ENCODE assay signal across 3 cellular contexts in the genomic region with DNA sequence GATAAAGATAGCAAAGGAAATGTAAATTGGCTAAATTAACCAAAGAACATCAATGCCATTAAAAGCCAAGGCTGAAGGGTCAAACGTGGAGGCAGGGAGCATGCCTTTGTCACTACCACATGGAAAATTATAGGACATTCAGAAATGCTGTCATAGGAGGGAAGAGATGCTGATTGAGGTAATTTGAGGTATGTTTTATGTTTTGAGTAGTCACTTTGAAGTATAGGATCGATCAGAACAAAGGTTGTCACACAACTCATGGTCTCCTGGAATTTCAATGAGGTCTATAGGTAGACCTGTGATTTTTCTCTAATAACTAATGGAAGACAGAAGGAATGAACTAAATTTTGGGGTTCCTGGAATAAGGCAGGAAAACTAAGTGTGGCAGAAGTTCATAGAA.
TF ChIP-seq lines count a peak whose summit lies in the region.

No MANE protein-coding gene starts in this region.

TF ChIP-seq in A549, 52 proteins besides CTCF, POLR2A, EP300 and RAD21:
- TF ChIP-seq CHD4 (IDR thresholded peaks at IDR 0.05; ENCODE audit: borderline replicate concordance) (no peak), NPAS2 (CRISPR knock-in tag; IDR thresholded peaks at IDR 0.05; ENCODE audit: borderline replicate concordance) (no peak), MAFK (IDR thresholded peaks at IDR 0.05; ENCODE audit: partially characterized antibody) (peak; percentile 10)

TF ChIP-seq in IMR-90, 13 proteins besides CTCF, POLR2A, EP300 and RAD21:
- no peak for TF ChIP-seq SMC3 (IDR thresholded peaks at IDR 0.05; ENCODE audit: low read depth, low read length)
- no peak for TF ChIP-seq MXI1 (IDR thresholded peaks at IDR 0.05; ENCODE audit: borderline replicate concordance, low read depth, low read length)
- TF ChIP-seq RCOR1 (IDR thresholded peaks at IDR 0.05; ENCODE audit: insufficient replicate concordance, low read length) = no peak
- TF ChIP-seq CEBPB (IDR thresholded peaks at IDR 0.05; ENCODE audit: low read depth, low read length) = no peak
- no peak for TF ChIP-seq CHD1 (IDR thresholded peaks at IDR 0.05; ENCODE audit: low read depth, low read length)
- no peak for TF ChIP-seq NFE2L2 (IDR thresholded peaks at IDR 0.05; ENCODE audit: low read depth, low read length)
- TF ChIP-seq MAFK (IDR thresholded peaks at IDR 0.05; ENCODE audit: low read depth, low read length) = no peak
- TF ChIP-seq ELK1 (IDR thresholded peaks at IDR 0.05; ENCODE audit: borderline replicate concordance, low read depth, low read length) = no peak
- no peak for TF ChIP-seq USF2 (IDR thresholded peaks at IDR 0.05; ENCODE audit: low read depth, low read length)
- TF ChIP-seq BHLHE40 (IDR thresholded peaks at IDR 0.05; ENCODE audit: low read depth, low read length) = no peak
- TF ChIP-seq MAZ (IDR thresholded peaks at IDR 0.05; ENCODE audit: borderline replicate concordance, low read depth, low read length) = no peak
- TF ChIP-seq RFX5 (IDR thresholded peaks at IDR 0.05; ENCODE audit: low read depth, low read length) = no peak
- no peak for TF ChIP-seq FOS (IDR thresholded peaks at IDR 0.05; ENCODE audit: low read depth, low read length)

TF ChIP-seq in WTC11, 78 proteins besides CTCF, POLR2A, EP300 and RAD21:
- TF ChIP-seq ZNF396 (CRISPR knock-in tag; IDR thresholded peaks at IDR 0.05; ENCODE audit: borderline replicate concordance) (no peak), GTF2I (CRISPR knock-in tag; conservative IDR thresholded peaks at IDR 0.05) (no peak), IRF1 (CRISPR knock-in tag; IDR thresholded peaks at IDR 0.05) (no peak), EMX1 (CRISPR knock-in tag; IDR thresholded peaks at IDR 0.05) (no peak), NFATC4 (CRISPR knock-in tag; IDR thresholded peaks at IDR 0.05) (no peak), NR1H2 (CRISPR knock-in tag; IDR thresholded peaks at IDR 0.05) (no peak), ZNF425 (CRISPR knock-in tag; conservative IDR thresholded peaks at IDR 0.05) (no peak), OVOL2 (CRISPR knock-in tag; IDR thresholded peaks at IDR 0.05; ENCODE audit: borderline replicate concordance) (no peak), GRHL2 (CRISPR knock-in tag; IDR thresholded peaks at IDR 0.05; ENCODE audit: insufficient replicate concordance, severe bottlenecking) (no peak), NFE2L1 (CRISPR knock-in tag; IDR thresholded peaks at IDR 0.05) (no peak)
- TF ChIP-seq, protein P1, sequence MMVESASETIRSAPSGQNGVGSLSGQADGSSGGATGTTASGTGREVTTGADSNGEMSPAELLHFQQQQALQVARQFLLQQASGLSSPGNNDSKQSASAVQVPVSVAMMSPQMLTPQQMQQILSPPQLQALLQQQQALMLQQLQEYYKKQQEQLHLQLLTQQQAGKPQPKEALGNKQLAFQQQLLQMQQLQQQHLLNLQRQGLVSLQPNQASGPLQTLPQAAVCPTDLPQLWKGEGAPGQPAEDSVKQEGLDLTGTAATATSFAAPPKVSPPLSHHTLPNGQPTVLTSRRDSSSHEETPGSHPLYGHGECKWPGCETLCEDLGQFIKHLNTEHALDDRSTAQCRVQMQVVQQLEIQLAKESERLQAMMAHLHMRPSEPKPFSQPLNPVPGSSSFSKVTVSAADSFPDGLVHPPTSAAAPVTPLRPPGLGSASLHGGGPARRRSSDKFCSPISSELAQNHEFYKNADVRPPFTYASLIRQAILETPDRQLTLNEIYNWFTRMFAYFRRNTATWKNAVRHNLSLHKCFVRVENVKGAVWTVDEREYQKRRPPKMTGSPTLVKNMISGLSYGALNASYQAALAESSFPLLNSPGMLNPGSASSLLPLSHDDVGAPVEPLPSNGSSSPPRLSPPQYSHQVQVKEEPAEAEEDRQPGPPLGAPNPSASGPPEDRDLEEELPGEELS (CRISPR knock-in tag; IDR thresholded peaks at IDR 0.05) = no peak
